In the genomic region with DNA sequence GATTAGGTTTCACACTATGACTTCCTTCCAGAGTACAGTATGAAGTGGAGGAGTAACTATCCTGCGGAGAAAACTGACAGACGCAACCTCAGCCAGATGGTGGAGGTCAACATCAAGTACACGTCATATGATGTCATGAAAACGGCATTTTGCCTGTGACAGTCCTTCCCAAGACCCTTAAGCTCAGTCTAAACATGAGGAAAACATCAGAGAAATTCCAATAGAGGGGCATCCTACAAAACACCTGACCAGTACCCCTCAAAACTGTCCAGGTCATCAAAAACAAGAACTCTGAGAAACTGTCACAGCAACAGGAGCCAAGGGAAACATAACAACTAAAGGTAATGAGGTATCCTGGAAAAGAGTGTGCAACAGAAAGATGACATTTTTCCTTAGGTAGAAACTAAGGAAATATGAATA, we compare ENCODE assay signal across 9 cellular contexts. TPM values are rescaled to one million over a fixed set of nuclear protein-coding genes. Genes with fewer than 3 reads are reported as not detected.
DNase-seq lines count a peak whose midpoint lies in the region; ATAC-seq and TF ChIP-seq lines count a peak whose summit lies in the region.
"Had no signal": no experiment of that assay in that cellular context is flagged by ENCODE, and none has a peak within 500 bp of the region (broad histone marks: within the 10 kb centered on the region; RNA-seq: fewer than 3 reads in every experiment).

No MANE protein-coding gene starts in this region.

- no peaks in the 10 kb centered on the region for H3K27me3 ChIP-seq in OCI-LY3 (ENCODE audit: low read depth, low read length)
- no peaks in the 10 kb centered on the region for H3K27me3 ChIP-seq in smooth muscle cell (ENCODE audit: low read depth)

- DNase-seq in activated CD4-positive, alpha-beta T cell treated with anti-CD3 and anti-CD28 coated beads, Interleukin-2, amount 10 ng/mL, durations not matched to agents 7 days and 5 days = no peak
- no peak for DNase-seq in activated CD4-positive, alpha-beta T cell treated with anti-CD3 and anti-CD28 coated beads, Interleukin-2, amount 50 U/mL, for 48 hours
- DNase-seq in endothelial cell (ENCODE audit: low spot score) (no peak), smooth muscle cell (lab: John Stamatoyannopoulos, UW; ENCODE audit: unreplicated experiment) (no peak), coronary artery (ENCODE audit: low spot score) (no peak)
- DNase-seq in activated effector memory CD4-positive, alpha-beta T cell treated with anti-CD3 and anti-CD28 coated beads, Interleukin-2, amount 50 U/mL, for 16 hours = no peak
- DNase-seq: aorta had no signal

- H4K20me1 ChIP-seq in OCI-LY3 (ENCODE audit: insufficient read depth, low read length) (peaks cover 44% of the 10 kb centered on the region), smooth muscle cell (ENCODE audit: low read depth) (peaks cover 76% of the 10 kb centered on the region)

- H3K9me3 ChIP-seq in OCI-LY3 (ENCODE audit: insufficient read depth, low read length) = no peaks in the 10 kb centered on the region
- no peaks in the 10 kb centered on the region for H3K9me3 ChIP-seq in smooth muscle cell (replicated peaks; ENCODE audit: low read depth)

- H3K36me3 Mint-ChIP-seq in activated CD4-positive, alpha-beta T cell treated with anti-CD3 and anti-CD28 coated beads, Interleukin-2, amount 10 ng/mL, durations not matched to agents 7 days and 5 days (ENCODE audit: low read depth) = peaks cover 8% of the 10 kb centered on the region
- peaks cover 3% of the 10 kb centered on the region for H3K36me3 Mint-ChIP-seq in endothelial cell (ENCODE audit: low read depth, unreplicated experiment)

- no peak overlapping the region for H3K9ac ChIP-seq in OCI-LY3 (ENCODE audit: low read length)
- peak overlapping the region; percentile 41 for H3K9ac ChIP-seq in smooth muscle cell (ENCODE audit: low read depth)

- H3K36me3 ChIP-seq in OCI-LY3 (replicated peaks; ENCODE audit: low read depth, low read length) (peaks cover 6% of the 10 kb centered on the region), smooth muscle cell (ENCODE audit: low read depth) (no peaks in the 10 kb centered on the region)

- no peaks in the 10 kb centered on the region for H3K27me3 Mint-ChIP-seq in activated CD4-positive, alpha-beta T cell treated with anti-CD3 and anti-CD28 coated beads, Interleukin-2, amount 10 ng/mL, durations not matched to agents 7 days and 5 days
- peaks cover 4% of the 10 kb centered on the region for H3K27me3 Mint-ChIP-seq in endothelial cell (ENCODE audit: unreplicated experiment)

- H3K4me3 ChIP-seq in OCI-LY3 (ENCODE audit: low read length) = no peak overlapping the region
- no peak overlapping the region for H3K4me3 ChIP-seq in smooth muscle cell
- H3K4me3 ChIP-seq in coronary artery = no peak overlapping the region

- peak overlapping the region; percentile 38 for H3K4me3 Mint-ChIP-seq in activated CD4-positive, alpha-beta T cell treated with anti-CD3 and anti-CD28 coated beads, Interleukin-2, amount 10 ng/mL, durations not matched to agents 7 days and 5 days
- no peak overlapping the region for H3K4me3 Mint-ChIP-seq in endothelial cell (ENCODE audit: unreplicated experiment)

- 21% methylated on average over 4 of the region's 4 CpGs for WGBS in smooth muscle cell (ENCODE audit: low lambda C conversion rate)

- H3K4me1 ChIP-seq in OCI-LY3 (ENCODE audit: low read length) = peaks cover 31% of the 10 kb centered on the region
- peaks cover 18% of the 10 kb centered on the region for H3K4me1 ChIP-seq in smooth muscle cell (ENCODE audit: low read depth)

- TF ChIP-seq CTCF in OCI-LY3 (IDR thresholded peaks at IDR 0.05; ENCODE audit: low read depth, low read length) (no peak), endothelial cell (IDR thresholded peaks at IDR 0.05; ENCODE audit: unreplicated experiment) (no peak), smooth muscle cell (IDR thresholded peaks at IDR 0.05; ENCODE audit: borderline replicate concordance, insufficient read depth, poor library complexity, severe bottlenecking) (no peak), coronary artery (IDR thresholded peaks at IDR 0.05) (no peak)

- H3K79me2 ChIP-seq in OCI-LY3 (ENCODE audit: low read length) (peaks cover 46% of the 10 kb centered on the region), smooth muscle cell (ENCODE audit: low read depth) (peaks cover 54% of the 10 kb centered on the region)

- POLR2A ChIA-PET in activated CD4-positive, alpha-beta T cell treated with anti-CD3 and anti-CD28 coated beads, Interleukin-2, amount 10 ng/mL, durations not matched to agents 7 days and 5 days (lab: Charles Lee) = interaction anchor here (0.6 kb wide), 1 partner anchor 28 kb away, joined by 4 read pairs; no protein-coding TSS in a partner anchor

- peaks cover 55% of the 10 kb centered on the region for H3K4me1 Mint-ChIP-seq in activated CD4-positive, alpha-beta T cell treated with anti-CD3 and anti-CD28 coated beads, Interleukin-2, amount 10 ng/mL, durations not matched to agents 7 days and 5 days
- H3K4me1 Mint-ChIP-seq in endothelial cell (ENCODE audit: unreplicated experiment) = peaks cover 30% of the 10 kb centered on the region

- H3K9me3 Mint-ChIP-seq in activated CD4-positive, alpha-beta T cell treated with anti-CD3 and anti-CD28 coated beads, Interleukin-2, amount 10 ng/mL, durations not matched to agents 7 days and 5 days = no peaks in the 10 kb centered on the region
- no peaks in the 10 kb centered on the region for H3K9me3 Mint-ChIP-seq in endothelial cell (ENCODE audit: unreplicated experiment)

- peak overlapping the region; percentile 33; the same call in 1 of the 2 replicates for H3K4me2 ChIP-seq in OCI-LY3 (ENCODE audit: low read length)
- H3K4me2 ChIP-seq in smooth muscle cell = peak overlapping the region; percentile 76

- H3F3A ChIP-seq in smooth muscle cell (ENCODE audit: low read depth) = peaks cover 10% of the 10 kb centered on the region

- no peak for ATAC-seq in HG03565 (IDR thresholded peaks at IDR 0.05; ENCODE audit: unreplicated experiment)

- peak overlapping the region; percentile 54 for H3K27ac Mint-ChIP-seq in activated CD4-positive, alpha-beta T cell treated with anti-CD3 and anti-CD28 coated beads, Interleukin-2, amount 10 ng/mL, durations not matched to agents 7 days and 5 days
- H3K27ac Mint-ChIP-seq in endothelial cell (ENCODE audit: unreplicated experiment) = peak overlapping the region; percentile 54

- CTCF ChIA-PET in activated CD4-positive, alpha-beta T cell treated with anti-CD3 and anti-CD28 coated beads, Interleukin-2, amount 10 ng/mL, durations not matched to agents 7 days and 5 days (lab: Charles Lee) = interaction anchor here (0.9 to 2.5 kb wide), 5 partner anchors 14 to 195 kb away, joined by 3 to 7 read pairs (median 3); no protein-coding TSS in a partner anchor

- H2AFZ ChIP-seq in OCI-LY3 (ENCODE audit: low read depth, low read length) (no peak overlapping the region), smooth muscle cell (ENCODE audit: low read depth) (no peak overlapping the region)

- H3K27ac ChIP-seq in OCI-LY3 (ENCODE audit: low read length) = no peak overlapping the region
- peak overlapping the region; percentile 100 for H3K27ac ChIP-seq in smooth muscle cell (ENCODE audit: low read depth)
- H3K27ac ChIP-seq in coronary artery = no peak overlapping the region

RNA-seq across cellular contexts. Expression of gene RNU4ATAC, which starts 1.7 kb away (rescaled TPM):
- not detected for total RNA-seq in activated CD4-positive, alpha-beta T cell treated with anti-CD3 and anti-CD28 coated beads, Interleukin-2, amount 10 ng/mL, durations not matched to agents 7 days and 5 days
- not detected for total RNA-seq in endothelial cell (ENCODE audit: unreplicated experiment)
- total RNA-seq in smooth muscle cell = not detected in 2 replicates
- 13.5 and 20.4 TPM in 2 replicates for polyA plus RNA-seq in smooth muscle cell
- total RNA-seq: aorta had no signal
- polyA plus RNA-seq: aorta had no signal
